Comparison of ENCODE assay signal across 1 cellular context in genomic region chr17:45577571-45578279, GRCh38.
TF ChIP-seq lines count a peak whose summit lies in the region.

No MANE protein-coding gene starts in this region.

TF ChIP-seq in GM23338, 12 proteins besides CTCF, POLR2A, EP300 and RAD21 (continued from another document):
- no peak for TF ChIP-seq REST (IDR thresholded peaks at IDR 0.05; ENCODE audit: unreplicated experiment)
TF ChIP-seq in GM23338: peak in this region for 0.
